Comparison of ENCODE assay signal across 1 cellular context in genomic region chr7:25117226-25118047, GRCh38.
TF ChIP-seq lines count a peak whose summit lies in the region.

No MANE protein-coding gene starts in this region.

TF ChIP-seq in HEK293T, 16 proteins besides CTCF, POLR2A, EP300 and RAD21 (continued from another document):
- no peak for TF ChIP-seq PKNOX1 (IDR thresholded peaks at IDR 0.05)
- TF ChIP-seq ZNF384 (IDR thresholded peaks at IDR 0.05) = no peak
- no peak for TF ChIP-seq FOXK2 (IDR thresholded peaks at IDR 0.05)
- no peak for TF ChIP-seq HDGF (IDR thresholded peaks at IDR 0.05; ENCODE audit: borderline replicate concordance)
- TF ChIP-seq LEF1 (IDR thresholded peaks at IDR 0.05; ENCODE audit: borderline replicate concordance) = no peak
